In the genomic region with DNA sequence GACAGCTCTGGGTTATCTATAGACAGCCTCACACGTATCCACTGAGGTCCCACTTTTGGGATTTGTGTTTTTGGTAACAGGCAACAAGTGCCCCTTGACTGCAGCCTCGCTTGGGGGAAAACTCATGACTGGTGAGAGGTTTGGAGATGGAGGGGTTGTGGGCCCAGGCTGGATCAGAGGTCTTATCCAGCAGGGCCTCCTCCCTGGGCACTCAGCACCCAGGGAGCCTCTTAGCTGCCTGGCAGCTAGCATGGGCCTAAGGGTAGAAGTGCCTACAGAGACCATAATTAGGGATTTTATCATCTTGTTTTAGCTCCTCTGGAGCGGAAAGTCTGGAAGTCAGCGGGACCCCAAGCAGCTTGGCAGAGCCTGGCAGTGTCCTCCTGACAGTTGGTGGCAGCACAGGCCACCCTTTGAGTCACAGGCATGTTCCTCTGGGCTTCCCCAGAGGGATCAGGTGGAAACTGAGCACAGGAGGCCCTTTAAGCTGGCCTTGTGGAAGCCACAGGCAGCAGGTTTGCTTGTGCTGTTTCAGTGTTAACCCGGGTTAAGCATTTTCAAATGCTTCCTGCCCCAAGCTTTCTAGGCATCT, we compare ENCODE assay signal across 8 cellular contexts.
DNase-seq lines count a peak whose midpoint lies in the region; ATAC-seq and TF ChIP-seq lines count a peak whose summit lies in the region.

No MANE protein-coding gene starts in this region.

- no peaks in the 10 kb centered on the region for H3K9me2 ChIP-seq in Loucy (replicated peaks; ENCODE audit: low read depth, low read length)

- H3F3A ChIP-seq in Loucy (ENCODE audit: low read depth): no peaks in the 10 kb centered on the region

- no peaks in the 10 kb centered on the region for H3K9me3 ChIP-seq in HEK293 (ENCODE audit: control insufficient read depth, insufficient read depth, low read depth, low read length)
- no peaks in the 10 kb centered on the region for H3K9me3 ChIP-seq in Loucy (ENCODE audit: insufficient read depth, low read depth, low read length)

- POLR2A ChIA-PET in HEK293 (lab: Yijun Ruan, JAX): interaction anchor here (1.2 kb wide), 2 partner anchors 143 to 144 kb away, joined by 4 read pairs; a partner anchor contains a TSS

- H3K4me1 ChIP-seq in HEK293 (ENCODE audit: control insufficient read depth, insufficient read depth, low read length): no peaks in the 10 kb centered on the region
- no peaks in the 10 kb centered on the region for H3K4me1 ChIP-seq in Loucy (ENCODE audit: insufficient read depth, low read length, poor library complexity, severe bottlenecking)

- H3K36me3 ChIP-seq in HEK293 (ENCODE audit: control insufficient read depth in 2 of 2, insufficient read depth in 1 of 2, low read length in 2 of 2) (no peaks in the 10 kb centered on the region), Loucy (ENCODE audit: insufficient read depth, low read length) (no peaks in the 10 kb centered on the region), kidney epithelial cell (ENCODE audit: control insufficient read depth, insufficient read depth, low read length) (no peaks in the 10 kb centered on the region)

- no peak overlapping the region for H3K27ac ChIP-seq in HEK293 (ENCODE audit: extremely low read depth, low read depth, low read length)

- H3K4me3 Mint-ChIP-seq in activated naive CD8-positive, alpha-beta T cell treated with anti-CD3 and anti-CD28 coated beads, Interleukin-2, amount 50 U/mL, for 24 hours: no peak overlapping the region
- no peak overlapping the region for H3K4me3 Mint-ChIP-seq in activated naive CD8-positive, alpha-beta T cell treated with anti-CD3 and anti-CD28 coated beads for 36 hours

- no peak overlapping the region for H3K9ac ChIP-seq in Loucy (ENCODE audit: low read depth, low read length, poor library complexity, severe bottlenecking)

- CTCF ChIA-PET in HEK293 (lab: Yijun Ruan, JAX): interaction anchor here (0.6 to 2.3 kb wide), 17 partner anchors 9 to 1160 kb away, joined by 3 to 14 read pairs (median 3); no protein-coding TSS in a partner anchor

- TF ChIP-seq CTCF in HEK293 (tag by site-specific recombination; IDR thresholded peaks at IDR 0.05): peak; percentile 84
- TF ChIP-seq CTCF in Loucy (conservative IDR thresholded peaks at IDR 0.05; ENCODE audit: low read length): peak; percentile 62
- peak; percentile 75 for TF ChIP-seq CTCF in kidney epithelial cell (IDR thresholded peaks at IDR 0.05; ENCODE audit: insufficient read depth, low read length, poor library complexity, severe bottlenecking)

- DNase-seq in activated naive CD8-positive, alpha-beta T cell treated with anti-CD3 and anti-CD28 coated beads, Interleukin-2, amount 50 U/mL, for 24 hours: peak; percentile 6
- DNase-seq in activated naive CD8-positive, alpha-beta T cell treated with anti-CD3 and anti-CD28 coated beads for 36 hours: no peak
- DNase-seq in amniotic epithelial cell (ENCODE audit: low read depth) (peak; percentile 47), kidney epithelial cell (ENCODE audit: low read depth) (no peak), NCI-H187 treated with DMSO at 0.1 percent for 48 hours (lab: John Stamatoyannopoulos, UW) (no peak), CD1c-positive myeloid dendritic cell (ENCODE audit: extremely low spot score) (no peak)

- no peak overlapping the region for H2AFZ ChIP-seq in Loucy (ENCODE audit: low read length)

- H3K9me3 Mint-ChIP-seq in activated naive CD8-positive, alpha-beta T cell treated with anti-CD3 and anti-CD28 coated beads, Interleukin-2, amount 50 U/mL, for 24 hours: no peaks in the 10 kb centered on the region
- no peaks in the 10 kb centered on the region for H3K9me3 Mint-ChIP-seq in activated naive CD8-positive, alpha-beta T cell treated with anti-CD3 and anti-CD28 coated beads for 36 hours

- peak; percentile 59 for ATAC-seq in activated naive CD8-positive, alpha-beta T cell treated with anti-CD3 and anti-CD28 coated beads, Interleukin-2, amount 50 U/mL, for 24 hours

- no peaks in the 10 kb centered on the region for H3K4me1 Mint-ChIP-seq in activated naive CD8-positive, alpha-beta T cell treated with anti-CD3 and anti-CD28 coated beads, Interleukin-2, amount 50 U/mL, for 24 hours
- no peaks in the 10 kb centered on the region for H3K4me1 Mint-ChIP-seq in activated naive CD8-positive, alpha-beta T cell treated with anti-CD3 and anti-CD28 coated beads for 36 hours

- H3K79me2 ChIP-seq in Loucy (ENCODE audit: insufficient read depth, low read length): no peaks in the 10 kb centered on the region

- H3K4me3 ChIP-seq in HEK293 (ENCODE audit: low read depth, low read length) (no peak overlapping the region), Loucy (ENCODE audit: low read length, poor library complexity, severe bottlenecking) (no peak overlapping the region), kidney epithelial cell (ENCODE audit: low read depth, low read length) (no peak overlapping the region)

- no peaks in the 10 kb centered on the region for H3K36me3 Mint-ChIP-seq in activated naive CD8-positive, alpha-beta T cell treated with anti-CD3 and anti-CD28 coated beads, Interleukin-2, amount 50 U/mL, for 24 hours (ENCODE audit: low read depth)
- H3K36me3 Mint-ChIP-seq in activated naive CD8-positive, alpha-beta T cell treated with anti-CD3 and anti-CD28 coated beads for 36 hours: no peaks in the 10 kb centered on the region

- no peaks in the 10 kb centered on the region for H3K27me3 ChIP-seq in Loucy (ENCODE audit: insufficient read depth, low read length, poor library complexity, severe bottlenecking)
- H3K27me3 ChIP-seq in kidney epithelial cell (ENCODE audit: control insufficient read depth, insufficient read depth, low read length): no peaks in the 10 kb centered on the region

- H3K4me2 ChIP-seq in Loucy (ENCODE audit: low read depth, low read length, poor library complexity, severe bottlenecking): no peak overlapping the region

- no peaks in the 10 kb centered on the region for H3K27me3 Mint-ChIP-seq in activated naive CD8-positive, alpha-beta T cell treated with anti-CD3 and anti-CD28 coated beads, Interleukin-2, amount 50 U/mL, for 24 hours
- no peaks in the 10 kb centered on the region for H3K27me3 Mint-ChIP-seq in activated naive CD8-positive, alpha-beta T cell treated with anti-CD3 and anti-CD28 coated beads for 36 hours

- no peaks in the 10 kb centered on the region for H4K20me1 ChIP-seq in Loucy (ENCODE audit: insufficient read depth, low read length, poor library complexity, severe bottlenecking)

- no peak overlapping the region for H3K27ac Mint-ChIP-seq in activated naive CD8-positive, alpha-beta T cell treated with anti-CD3 and anti-CD28 coated beads, Interleukin-2, amount 50 U/mL, for 24 hours
- no peak overlapping the region for H3K27ac Mint-ChIP-seq in activated naive CD8-positive, alpha-beta T cell treated with anti-CD3 and anti-CD28 coated beads for 36 hours

TF ChIP-seq in HEK293, 187 proteins besides CTCF, POLR2A, EP300 and RAD21:
- TF ChIP-seq GFI1B (tag by site-specific recombination; IDR thresholded peaks at IDR 0.05) (no peak), KLF10 (tag by site-specific recombination; IDR thresholded peaks at IDR 0.05) (no peak), ZNF654 (tag by site-specific recombination; IDR thresholded peaks at IDR 0.05; ENCODE audit: low read depth) (peak; percentile 62), ZSCAN30 (tag by site-specific recombination; IDR thresholded peaks at IDR 0.05) (0 out of 2 replicates have a peak, but pooled peaks have one; percentile 25), ZNF560 (tag by site-specific recombination; IDR thresholded peaks at IDR 0.05; ENCODE audit: borderline replicate concordance) (no peak), ZIC2 (tag by site-specific recombination; IDR thresholded peaks at IDR 0.05) (peak; percentile 85), ZNF549 (tag by site-specific recombination; IDR thresholded peaks at IDR 0.05) (no peak), GLIS1 (tag by site-specific recombination; IDR thresholded peaks at IDR 0.05) (0 out of 2 replicates have a peak, but pooled peaks have one; percentile 20)
- TF ChIP-seq, protein P1, sequence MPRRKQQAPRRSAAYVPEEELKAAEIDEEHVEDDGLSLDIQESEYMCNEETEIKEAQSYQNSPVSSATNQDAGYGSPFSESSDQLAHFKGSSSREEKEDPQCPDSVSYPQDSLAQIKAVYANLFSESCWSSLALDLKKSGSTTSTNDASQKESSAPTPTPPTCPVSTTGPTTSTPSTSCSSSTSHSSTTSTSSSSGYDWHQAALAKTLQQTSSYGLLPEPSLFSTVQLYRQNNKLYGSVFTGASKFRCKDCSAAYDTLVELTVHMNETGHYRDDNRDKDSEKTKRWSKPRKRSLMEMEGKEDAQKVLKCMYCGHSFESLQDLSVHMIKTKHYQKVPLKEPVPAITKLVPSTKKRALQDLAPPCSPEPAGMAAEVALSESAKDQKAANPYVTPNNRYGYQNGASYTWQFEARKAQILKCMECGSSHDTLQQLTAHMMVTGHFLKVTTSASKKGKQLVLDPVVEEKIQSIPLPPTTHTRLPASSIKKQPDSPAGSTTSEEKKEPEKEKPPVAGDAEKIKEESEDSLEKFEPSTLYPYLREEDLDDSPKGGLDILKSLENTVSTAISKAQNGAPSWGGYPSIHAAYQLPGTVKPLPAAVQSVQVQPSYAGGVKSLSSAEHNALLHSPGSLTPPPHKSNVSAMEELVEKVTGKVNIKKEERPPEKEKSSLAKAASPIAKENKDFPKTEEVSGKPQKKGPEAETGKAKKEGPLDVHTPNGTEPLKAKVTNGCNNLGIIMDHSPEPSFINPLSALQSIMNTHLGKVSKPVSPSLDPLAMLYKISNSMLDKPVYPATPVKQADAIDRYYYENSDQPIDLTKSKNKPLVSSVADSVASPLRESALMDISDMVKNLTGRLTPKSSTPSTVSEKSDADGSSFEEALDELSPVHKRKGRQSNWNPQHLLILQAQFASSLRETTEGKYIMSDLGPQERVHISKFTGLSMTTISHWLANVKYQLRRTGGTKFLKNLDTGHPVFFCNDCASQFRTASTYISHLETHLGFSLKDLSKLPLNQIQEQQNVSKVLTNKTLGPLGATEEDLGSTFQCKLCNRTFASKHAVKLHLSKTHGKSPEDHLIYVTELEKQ (tag by site-specific recombination; IDR thresholded peaks at IDR 0.05; ENCODE audit: borderline replicate concordance): no peak

Comparison
In these comparisons a context has a peak if more than half of its experiments do, and no peak if none do; other contexts are left out.
1. DNase-seq: peak in activated naive CD8-positive, alpha-beta T cell treated with anti-CD3 and anti-CD28 coated beads, Interleukin-2, amount 50 U/mL, for 24 hours (single experiment) and amniotic epithelial cell (single experiment); none in activated naive CD8-positive, alpha-beta T cell treated with anti-CD3 and anti-CD28 coated beads for 36 hours (single experiment), kidney epithelial cell (single experiment), NCI-H187 treated with DMSO at 0.1 percent for 48 hours (single experiment) and CD1c-positive myeloid dendritic cell (single experiment).
2. Peak in every context shown above with its lines, with median percentiles within 50 percentile points of each other: CTCF ChIP-seq.